ENCODE assay signal across 1 cellular context in the genomic region with DNA sequence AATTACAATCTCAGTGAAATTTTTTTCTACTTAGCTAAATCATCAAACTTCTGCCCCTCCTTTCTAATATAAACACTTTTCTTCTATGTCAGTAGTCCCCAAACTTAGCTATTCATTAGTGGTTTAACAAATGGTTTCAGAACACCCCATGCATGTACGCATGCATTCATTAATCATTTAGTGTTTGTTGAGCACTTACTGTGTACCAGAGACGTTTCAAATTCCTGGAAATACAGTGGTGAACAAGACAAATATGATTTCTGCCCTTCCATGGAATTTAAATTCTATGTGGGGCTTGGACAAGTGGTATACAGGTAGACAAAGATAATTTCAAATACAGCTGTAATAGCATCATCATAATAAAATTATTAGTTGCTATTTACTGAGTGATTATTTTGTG.
TF ChIP-seq lines count a peak whose summit lies in the region.

No MANE protein-coding gene starts in this region.

TF ChIP-seq in HCT116, 20 proteins besides CTCF, POLR2A, EP300 and RAD21 (continued from another document):
- TF ChIP-seq YY1 (IDR thresholded peaks at IDR 0.05; ENCODE audit: extremely low read depth, insufficient replicate concordance, low read depth, low read length), result no peak
